Comparison of ENCODE assay signal across 12 cellular contexts in the genomic region with DNA sequence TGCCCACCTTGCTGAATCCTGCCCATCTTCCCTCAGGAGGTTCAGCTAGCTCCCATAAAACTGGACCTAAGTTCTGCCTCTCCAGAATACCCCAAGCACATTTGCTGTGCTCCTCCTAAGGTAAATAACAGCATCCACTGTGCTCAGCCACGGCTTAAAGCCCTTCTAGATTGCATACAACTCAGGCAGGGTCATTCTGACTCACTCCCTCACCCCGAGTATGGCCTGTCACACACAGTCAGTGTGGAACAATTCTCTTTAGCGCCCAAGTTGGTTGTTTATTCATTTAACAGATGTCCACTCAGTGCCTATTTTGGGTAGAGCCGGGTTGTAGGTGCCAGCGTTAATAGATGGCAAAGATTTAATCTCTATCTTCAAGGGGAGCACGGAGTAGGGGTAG.
DNase-seq lines count a peak whose midpoint lies in the region; ATAC-seq and TF ChIP-seq lines count a peak whose summit lies in the region.
"Had no signal": no experiment of that assay in that cellular context is flagged by ENCODE, and none has a peak within 500 bp of the region (broad histone marks: within the 10 kb centered on the region; RNA-seq: fewer than 3 reads in every experiment).

No MANE protein-coding gene starts in this region.

- H3K4me1 Mint-ChIP-seq in activated T-cell treated with anti-CD3 and anti-CD28 coated beads, Interleukin-2, amount 50 U/mL, for 24 hours (ENCODE audit: low read depth), result peaks cover 92% of the 10 kb centered on the region

- no peaks in the 10 kb centered on the region for H3K9me3 Mint-ChIP-seq in activated T-cell treated with anti-CD3 and anti-CD28 coated beads, Interleukin-2, amount 50 U/mL, for 24 hours
- H3K9me3 Mint-ChIP-seq: brain, type B pancreatic cell had no signal

- peak; percentile 17 for ATAC-seq in stimulated activated naive CD8-positive, alpha-beta T cell treated with anti-CD3 and anti-CD28 coated beads, Interleukin-15, Interleukin-2, amounts not matched to agents 100 U/mL and 50 U/mL, for 24 hours
- no peak for ATAC-seq in HG02571 (IDR thresholded peaks at IDR 0.05; ENCODE audit: unreplicated experiment)

- peak; percentile 13 for DNase-seq in activated T-cell treated with anti-CD3 and anti-CD28 coated beads, Interleukin-2, amount 50 U/mL, for 24 hours
- DNase-seq in activated T-cell treated with anti-CD3 and anti-CD28 coated beads, Interleukin-2, amount 50 U/mL, for 1 hour, result no peak
- DNase-seq in RPMI7951 (ENCODE audit: low read depth) (peak; percentile 62), fibroblast of peridontal ligament (ENCODE audit: extremely low read depth) (peak; percentile 39), erythroblast (lab: John Stamatoyannopoulos, UW) (no peak), SIG-M5 (lab: John Stamatoyannopoulos, UW) (no peak)
- DNase-seq in stimulated activated naive CD8-positive, alpha-beta T cell treated with anti-CD3 and anti-CD28 coated beads, Interleukin-15, Interleukin-2, amounts not matched to agents 100 U/mL and 50 U/mL, for 24 hours, result no peak
- DNase-seq: hypothalamus, NCI-H2029 treated with DMSO at 0.1 percent for 48 hours had no signal

- H3K27me3 Mint-ChIP-seq in activated T-cell treated with anti-CD3 and anti-CD28 coated beads, Interleukin-2, amount 50 U/mL, for 24 hours, result no peaks in the 10 kb centered on the region

- no peak overlapping the region for H3K4me3 Mint-ChIP-seq in activated T-cell treated with anti-CD3 and anti-CD28 coated beads, Interleukin-2, amount 50 U/mL, for 24 hours
- H3K4me3 Mint-ChIP-seq: brain, type B pancreatic cell had no signal

- peaks cover 92% of the 10 kb centered on the region for H3K36me3 Mint-ChIP-seq in activated T-cell treated with anti-CD3 and anti-CD28 coated beads, Interleukin-2, amount 50 U/mL, for 24 hours (ENCODE audit: low read depth)
- H3K36me3 Mint-ChIP-seq: brain, type B pancreatic cell had no signal

- peak overlapping the region; percentile 86 for H3K27ac Mint-ChIP-seq in activated T-cell treated with anti-CD3 and anti-CD28 coated beads, Interleukin-2, amount 50 U/mL, for 24 hours
- H3K27ac Mint-ChIP-seq: type B pancreatic cell had no signal

- no peak for TF ChIP-seq POLR2A in erythroblast (IDR thresholded peaks at IDR 0.05; ENCODE audit: low read length)

Comparison
In these comparisons a context has a peak if more than half of its experiments do, and no peak if none do; other contexts are left out.
1. DNase-seq: peak in activated T-cell treated with anti-CD3 and anti-CD28 coated beads, Interleukin-2, amount 50 U/mL, for 24 hours (single experiment), RPMI7951 (single experiment) and fibroblast of peridontal ligament (single experiment); none in activated T-cell treated with anti-CD3 and anti-CD28 coated beads, Interleukin-2, amount 50 U/mL, for 1 hour (single experiment), stimulated activated naive CD8-positive, alpha-beta T cell treated with anti-CD3 and anti-CD28 coated beads, Interleukin-15, Interleukin-2, amounts not matched to agents 100 U/mL and 50 U/mL, for 24 hours (single experiment), erythroblast (0 of 2) and SIG-M5 (single experiment).